ENCODE assay signal across 29 cellular contexts in the genomic region with DNA sequence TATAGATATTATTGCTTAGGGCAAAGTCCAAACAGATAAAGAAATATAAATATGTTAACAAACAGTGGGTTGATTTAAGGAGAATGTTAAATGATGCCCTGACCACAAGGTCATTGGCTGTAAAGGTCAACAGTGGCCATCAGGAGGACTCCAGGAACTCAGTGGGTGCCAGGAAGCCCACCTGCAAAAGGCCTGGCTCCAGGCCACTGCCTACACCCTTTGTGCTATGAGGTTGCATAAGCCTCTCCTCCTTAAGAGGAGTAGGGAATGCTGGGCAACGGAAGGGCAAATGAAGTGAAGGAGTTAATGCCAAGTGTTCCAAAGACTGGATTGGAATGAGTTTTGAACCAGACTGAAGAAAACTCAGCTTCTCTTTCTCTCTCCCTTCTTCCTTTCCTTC.
"Had no signal": no experiment of that assay in that cellular context is flagged by ENCODE, and none has a peak within 500 bp of the region (broad histone marks: within the 10 kb centered on the region; RNA-seq: fewer than 3 reads in every experiment).

No MANE protein-coding gene starts in this region.

- DNase-seq: naive thymus-derived CD4-positive, alpha-beta T cell; natural killer cell; occipital lobe; ovary; retina; right lobe of liver; spleen; stimulated activated CD4-positive, alpha-beta T cell treated with anti-CD3 and anti-CD28 coated beads, Interleukin-12 subunit alpha, Interleukin-12 subunit beta, amount 100 ng/mL, for 4 hours; stimulated activated CD4-positive, alpha-beta T cell treated with anti-CD3 and anti-CD28 coated beads, Interleukin-1b, Interleukin-23, amount 100 ng/mL, for 48 hours; stimulated activated CD4-positive, alpha-beta T cell treated with anti-CD3 and anti-CD28 coated beads, Interleukin-4, amount 100 ng/mL, for 1 hour; stimulated activated CD4-positive, alpha-beta T cell treated with anti-CD3 and anti-CD28 coated beads, Interleukin-4, amount 100 ng/mL, for 4 hours; stimulated activated CD8-positive, alpha-beta memory T cell treated with anti-CD3 and anti-CD28 coated beads, Interleukin-4, amount 100 ng/mL, for 48 hours; stimulated activated naive CD4-positive, alpha-beta T cell; stimulated activated naive CD8-positive, alpha-beta T cell treated with anti-CD3 and anti-CD28 coated beads, Interleukin-15, amount 100 ng/mL, for 72 hours; stimulated activated naive CD8-positive, alpha-beta T cell treated with anti-CD3 and anti-CD28 coated beads, Interleukin-15, Interleukin-2, amounts not matched to agents 100 U/mL and 50 U/mL, for 24 hours; substantia nigra; testis; trophoblast cell; upper lobe of left lung had no signal

- H3K27me3 ChIP-seq: neural progenitor cell, ovary, right atrium auricular region, right lobe of liver, testis, vagina had no signal

- H3K9me3 ChIP-seq: ovary, prostate gland, right atrium auricular region, right lobe of liver, suprapubic skin, testis, upper lobe of left lung, vagina had no signal

- ATAC-seq: naive thymus-derived CD4-positive, alpha-beta T cell; natural killer cell; right lobe of liver; stimulated activated memory B cell treated with anti-CD40 and anti-IgM and Interleukin-4, amounts not matched to agents 10 μg/mL and 1 μg/mL and 100 μg/mL, for 72 hours; stimulated activated naive CD8-positive, alpha-beta T cell treated with anti-CD3 and anti-CD28 coated beads, Interleukin-15, amount 100 ng/mL, for 72 hours; stimulated activated naive CD8-positive, alpha-beta T cell treated with anti-CD3 and anti-CD28 coated beads, Interleukin-15, Interleukin-2, amounts not matched to agents 100 U/mL and 50 U/mL, for 24 hours had no signal

- H3K36me3 ChIP-seq: neural progenitor cell, ovary, prostate gland, right atrium auricular region, right lobe of liver, spleen, suprapubic skin, tibial nerve, upper lobe of left lung, vagina had no signal

- H3K4me3 ChIP-seq: neural progenitor cell, ovary, prostate gland, right atrium auricular region, right lobe of liver, skin epidermis, smooth muscle cell, spleen, suprapubic skin, testis, tibial nerve, upper lobe of left lung, vagina had no signal

- H3K27ac ChIP-seq: neural progenitor cell, ovary, parathyroid adenoma, prostate gland, right atrium auricular region, right lobe of liver, skin epidermis, spleen, suprapubic skin, testis, tibial nerve, upper lobe of left lung, vagina had no signal

- H3K4me1 ChIP-seq: parathyroid adenoma, prostate gland, right atrium auricular region, spleen, suprapubic skin, testis, tibial nerve, upper lobe of left lung, vagina had no signal
